Comparison of ENCODE assay signal across 9 cellular contexts in genomic region chr1:170663441-170664282, GRCh38. TPM values are rescaled to one million over a fixed set of nuclear protein-coding genes. Genes with fewer than 3 reads are reported as not detected.
DNase-seq lines count a peak whose midpoint lies in the region; ATAC-seq, FAIRE-seq and TF ChIP-seq lines count a peak whose summit lies in the region.
"Had no signal": no experiment of that assay in that cellular context is flagged by ENCODE, and none has a peak within 500 bp of the region (broad histone marks: within the 10 kb centered on the region; RNA-seq: fewer than 3 reads in every experiment).

Gene PRRX1, plus strand, starts transcription at chr1:170664131. Its CDS starts 88 bp downstream, at chr1:170664219.

- H3K27ac ChIP-seq in HEK293 (ENCODE audit: extremely low read depth, low read depth, low read length) (no peak within 1 kb of the TSS; the same call in 1 of the 2 replicates), small intestine (ENCODE audit: low read depth in 1 of 2, low read length in 1 of 2) (no peak within 1 kb of the TSS)

- H3K36me3 ChIP-seq in HEK293 (ENCODE audit: control insufficient read depth in 2 of 2, insufficient read depth in 1 of 2, low read length in 2 of 2): no peaks in the 10 kb centered on the region
- no peaks in the 10 kb centered on the region for H3K36me3 ChIP-seq in small intestine (ENCODE audit: control insufficient read depth in 2 of 2, insufficient read depth in 2 of 2, low read length in 2 of 2)

- ATAC-seq in HG03139 (IDR thresholded peaks at IDR 0.05; ENCODE audit: unreplicated experiment): no peak

- POLR2A ChIA-PET in HEK293 (lab: Yijun Ruan, JAX): no interaction called here

- H3K4me3 ChIP-seq in HEK293 (ENCODE audit: low read depth, low read length) (peak within 1 kb of the TSS; percentile 36), iPS-18c (ENCODE audit: insufficient read depth, low read depth, low read length) (peak within 1 kb of the TSS; percentile 55), small intestine (ENCODE audit: low read depth in 1 of 2, low read length in 2 of 2) (peak within 1 kb of the TSS; percentile 0 to 1)

- CTCF ChIA-PET in HEK293 (lab: Yijun Ruan, JAX): interaction anchor here (0.6 kb wide), 3 partner anchors 187 to 1166 kb away, joined by 3 read pairs; no protein-coding TSS in a partner anchor

- 4 to 10% (median 7%) methylated on average over 17 to 26 of the region's 26 CpGs for WGBS in small intestine, 3 donors

- TF ChIP-seq CTCF in HEK293 (tag by site-specific recombination; IDR thresholded peaks at IDR 0.05): no peak

- FAIRE-seq in small intestine (lab: Jason Lieb, UNC): no peak

- H3K9me3 ChIP-seq in HEK293 (ENCODE audit: control insufficient read depth, insufficient read depth, low read depth, low read length): no peaks in the 10 kb centered on the region
- peaks cover 5% of the 10 kb centered on the region for H3K9me3 ChIP-seq in iPS-18c (ENCODE audit: control insufficient read depth, insufficient read depth, low read length)
- H3K9me3 ChIP-seq in small intestine (ENCODE audit: control insufficient read depth, low read depth): no peaks in the 10 kb centered on the region

- peak; percentile 45 for DNase-seq in astrocyte of the hippocampus (ENCODE audit: low read depth, low spot score)
- no peak for DNase-seq in small intestine
- no peak for DNase-seq in stimulated activated naive CD4-positive, alpha-beta T cell treated with Interleukin-2 at 50 U/mL for 16 hours (lab: John Stamatoyannopoulos, UW)
- no peak for DNase-seq in GM19238 (ENCODE audit: insufficient read length, low spot score)
- DNase-seq in iPS-NIHi11 (ENCODE audit: low spot score): no peak
- DNase-seq: T-helper 2 cell had no signal

- H3K4me1 ChIP-seq in HEK293 (ENCODE audit: control insufficient read depth, insufficient read depth, low read length) (0 out of 2 replicates have a peak, but pooled peaks cover 2% of the 10 kb centered on the region), small intestine (ENCODE audit: control insufficient read depth in 2 of 2, insufficient read depth in 1 of 2, low read depth in 1 of 2, low read length in 1 of 2) (peaks cover 0 to 4% of the 10 kb centered on the region in 2 donors)

- H3K27me3 ChIP-seq in small intestine (ENCODE audit: control insufficient read depth in 2 of 2, insufficient read depth in 2 of 2, low read length in 2 of 2): peaks cover 8 to 57% of the 10 kb centered on the region in 2 donors

TF ChIP-seq in HEK293, 187 proteins besides CTCF, POLR2A, EP300 and RAD21 (continues in another document):
- TF ChIP-seq ZNF513 (tag by site-specific recombination; IDR thresholded peaks at IDR 0.05): peak; percentile 12; the same call in 1 of the 2 replicates
- TF ChIP-seq ZNF266 (tag by site-specific recombination; IDR thresholded peaks at IDR 0.05; ENCODE audit: low read depth): no peak
- no peak for TF ChIP-seq KLF1 (tag by site-specific recombination; IDR thresholded peaks at IDR 0.05)
- no peak for TF ChIP-seq ZFP69B (tag by site-specific recombination; IDR thresholded peaks at IDR 0.05)
- TF ChIP-seq ZNF626 (tag by site-specific recombination; IDR thresholded peaks at IDR 0.05): no peak
- TF ChIP-seq ZNF121 (tag by site-specific recombination; IDR thresholded peaks at IDR 0.05): no peak
- TF ChIP-seq ZSCAN16 (tag by site-specific recombination; IDR thresholded peaks at IDR 0.05): no peak
- peak; percentile 14; the same call in 1 of the 2 replicates for TF ChIP-seq ZNF596 (tag by site-specific recombination; IDR thresholded peaks at IDR 0.05)
- no peak for TF ChIP-seq ZNF580 (tag by site-specific recombination; IDR thresholded peaks at IDR 0.05)
- no peak for TF ChIP-seq ZNF623 (tag by site-specific recombination; IDR thresholded peaks at IDR 0.05)
- TF ChIP-seq MZF1 (tag by site-specific recombination; IDR thresholded peaks at IDR 0.05; ENCODE audit: borderline replicate concordance): no peak
- TF ChIP-seq ZSCAN4 (tag by site-specific recombination; IDR thresholded peaks at IDR 0.05): no peak
- TF ChIP-seq ZNF324 (tag by site-specific recombination; IDR thresholded peaks at IDR 0.05): no peak
- no peak for TF ChIP-seq ZNF202 (tag by site-specific recombination; IDR thresholded peaks at IDR 0.05; ENCODE audit: borderline replicate concordance)
- 0 out of 2 replicates have a peak, but pooled peaks have one; percentile 32 for TF ChIP-seq PATZ1 (tag by site-specific recombination; IDR thresholded peaks at IDR 0.05)
- 0 out of 2 replicates have a peak, but pooled peaks have one; percentile 32 for TF ChIP-seq ZNF600 (tag by site-specific recombination; IDR thresholded peaks at IDR 0.05)
- peak; percentile 85 for TF ChIP-seq ZNF398 (tag by site-specific recombination; IDR thresholded peaks at IDR 0.05)

RNA-seq across cellular contexts. Expression of gene PRRX1, which starts in this region (rescaled TPM):
- polyA plus RNA-seq in small intestine: 1 to 10 TPM in 1 of 3 donors, under 1 TPM in 2; 0.22 to 1.7 (median 0.54) TPM

Comparison
In these comparisons a context has a peak if more than half of its experiments do, and no peak if none do; other contexts are left out.
1. H3K4me3 ChIP-seq: peak in every context shown above with its lines; median percentile 55 in iPS-18c; 36 in HEK293; 0 in small intestine.